25 cellular contexts compared by ENCODE assay signal in the genomic region with DNA sequence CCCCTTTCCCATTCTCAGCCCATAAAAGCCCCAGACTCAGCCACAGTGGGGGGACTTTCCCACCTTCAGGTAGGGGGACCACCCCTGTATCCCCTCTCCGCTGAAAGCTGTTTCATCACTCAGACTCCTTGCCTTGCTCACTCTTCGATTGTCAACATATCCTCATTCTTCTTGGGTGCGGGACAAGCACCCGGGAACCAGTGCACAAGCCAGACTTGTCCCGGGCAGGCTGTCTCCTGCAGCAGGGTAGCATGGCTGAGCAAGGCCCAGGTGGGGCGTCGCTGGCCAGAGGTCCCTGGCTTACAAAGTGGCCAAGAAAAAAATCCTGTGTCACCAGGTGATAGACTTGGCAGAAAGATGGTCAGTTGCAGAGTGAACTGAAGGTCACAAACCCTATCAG.
"Had no signal": no experiment of that assay in that cellular context is flagged by ENCODE, and none has a peak within 500 bp of the region (broad histone marks: within the 10 kb centered on the region; RNA-seq: fewer than 3 reads in every experiment).

No MANE protein-coding gene starts in this region.

- H3K36me3 ChIP-seq: colonic mucosa, right atrium auricular region, stomach, thyroid gland had no signal

- H3K9me3 ChIP-seq: colonic mucosa, mucosa of descending colon, right atrium auricular region, thyroid gland had no signal

- FAIRE-seq: keratinocyte had no signal

- H3K4me2 ChIP-seq: smooth muscle cell had no signal

- H3K27ac Mint-ChIP-seq: dendritic cell treated with granulocyte-macrophage colony-stimulating factor and Interleukin-4, amounts not matched to agents 40 ng/mL and 50 ng/mL, for 4 days; memory B cell; natural killer cell treated with Interleukin-12 subunit alpha and Interleukin-12 subunit beta and Interleukin-15 and Interleukin-18, amount 100 ng/mL, for 72 hours; stimulated activated effector memory CD8-positive, alpha-beta T cell treated with anti-CD3 and anti-CD28 coated beads, Interleukin-12 subunit alpha, Interleukin-12 subunit beta, amount 100 ng/mL, for 72 hours had no signal

- H3K4me1 Mint-ChIP-seq: mesothelial cell of epicardium; neural crest cell; stimulated activated effector memory CD8-positive, alpha-beta T cell treated with anti-CD3 and anti-CD28 coated beads, Interleukin-12 subunit alpha, Interleukin-12 subunit beta, amount 100 ng/mL, for 72 hours had no signal

- DNase-seq: colonic mucosa; effector CD8-positive, alpha-beta T cell; foreskin keratinocyte; mucosa of descending colon; naive B cell; stimulated activated CD4-positive, alpha-beta T cell treated with anti-CD3 and anti-CD28 coated beads, Interleukin-2, amount 100 ng/mL, for 24 hours; stimulated activated CD4-positive, alpha-beta T cell treated with anti-CD3 and anti-CD28 coated beads, Interleukin-4, amount 100 ng/mL, for 24 hours; stimulated activated naive CD4-positive, alpha-beta T cell treated with Interleukin-2 at 50 U/mL for 16 hours; stomach; trophoblast cell had no signal

- H3K27ac ChIP-seq: colonic mucosa, epithelial cell of prostate, foreskin keratinocyte, parathyroid adenoma, right atrium auricular region, stomach had no signal

- H3K4me3 Mint-ChIP-seq: dendritic cell treated with granulocyte-macrophage colony-stimulating factor and Interleukin-4, amounts not matched to agents 40 ng/mL and 50 ng/mL, for 4 days; endodermal cell; memory B cell; mesothelial cell of epicardium; natural killer cell treated with Interleukin-12 subunit alpha and Interleukin-12 subunit beta and Interleukin-15 and Interleukin-18, amount 100 ng/mL, for 72 hours; neural crest cell; stimulated activated effector memory CD8-positive, alpha-beta T cell treated with anti-CD3 and anti-CD28 coated beads, Interleukin-12 subunit alpha, Interleukin-12 subunit beta, amount 100 ng/mL, for 72 hours had no signal

- H3K36me3 Mint-ChIP-seq: memory B cell; naive B cell; natural killer cell treated with Interleukin-12 subunit alpha and Interleukin-12 subunit beta and Interleukin-15 and Interleukin-18, amount 100 ng/mL, for 72 hours; stimulated activated effector memory CD8-positive, alpha-beta T cell treated with anti-CD3 and anti-CD28 coated beads, Interleukin-12 subunit alpha, Interleukin-12 subunit beta, amount 100 ng/mL, for 72 hours had no signal

- H3K4me1 ChIP-seq: colonic mucosa, foreskin keratinocyte, parathyroid adenoma, right atrium auricular region had no signal

- ATAC-seq: natural killer cell treated with Interleukin-12 subunit alpha and Interleukin-12 subunit beta and Interleukin-15 and Interleukin-18, amount 100 ng/mL, for 72 hours had no signal

- H2AFZ ChIP-seq: parathyroid adenoma had no signal

- H3K27me3 Mint-ChIP-seq: dendritic cell treated with granulocyte-macrophage colony-stimulating factor and Interleukin-4, amounts not matched to agents 40 ng/mL and 50 ng/mL, for 4 days; memory B cell; naive B cell; natural killer cell treated with Interleukin-12 subunit alpha and Interleukin-12 subunit beta and Interleukin-15 and Interleukin-18, amount 100 ng/mL, for 72 hours; progenitor cell of endocrine pancreas had no signal

- H3K79me2 ChIP-seq: parathyroid adenoma had no signal

- H3K4me3 ChIP-seq: colonic mucosa, lung, mucosa of descending colon, right atrium auricular region, smooth muscle cell, stomach, thyroid gland had no signal

- H3K9ac ChIP-seq: parathyroid adenoma had no signal

- H3K27me3 ChIP-seq: colonic mucosa, foreskin keratinocyte, right atrium auricular region, stomach, thyroid gland had no signal

- H3K9me3 Mint-ChIP-seq: dendritic cell treated with granulocyte-macrophage colony-stimulating factor and Interleukin-4, amounts not matched to agents 40 ng/mL and 50 ng/mL, for 4 days; natural killer cell treated with Interleukin-12 subunit alpha and Interleukin-12 subunit beta and Interleukin-15 and Interleukin-18, amount 100 ng/mL, for 72 hours; stimulated activated effector memory CD8-positive, alpha-beta T cell treated with anti-CD3 and anti-CD28 coated beads, Interleukin-12 subunit alpha, Interleukin-12 subunit beta, amount 100 ng/mL, for 72 hours had no signal
